10 cellular contexts compared by ENCODE assay signal in the genomic region with DNA sequence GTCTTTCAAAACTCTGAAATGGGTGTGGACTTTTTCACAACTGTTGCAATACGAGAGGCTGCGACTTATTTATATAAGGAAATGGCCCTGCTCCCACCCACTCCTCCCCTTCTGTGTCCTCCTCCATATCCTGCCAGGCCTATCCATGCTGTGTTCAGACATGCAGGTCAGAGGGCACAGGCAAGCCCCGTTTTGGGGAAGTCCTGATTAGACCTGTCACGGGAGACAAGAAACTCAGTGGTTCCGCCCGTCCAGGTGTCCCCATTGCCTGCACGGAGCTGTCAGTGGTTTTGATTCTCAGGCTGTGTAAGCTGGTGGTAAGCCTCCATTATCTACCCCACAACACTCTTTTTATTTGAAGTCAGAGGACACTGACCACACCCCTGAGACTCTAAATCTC.
DNase-seq lines count a peak whose midpoint lies in the region; ATAC-seq and TF ChIP-seq lines count a peak whose summit lies in the region.
"Had no signal": no experiment of that assay in that cellular context is flagged by ENCODE, and none has a peak within 500 bp of the region (broad histone marks: within the 10 kb centered on the region; RNA-seq: fewer than 3 reads in every experiment).

No MANE protein-coding gene starts in this region.

- peaks cover 6 to 20% of the 10 kb centered on the region in 2 donors for H3K36me3 Mint-ChIP-seq in naive B cell
- H3K36me3 Mint-ChIP-seq in activated CD4-positive, alpha-beta memory T cell treated with anti-CD3 and anti-CD28 coated beads, Interleukin-2, amount 10 ng/mL, durations not matched to agents 7 days and 5 days (ENCODE audit: low read depth): peaks cover 4% of the 10 kb centered on the region

- H3K4me1 Mint-ChIP-seq in naive B cell: peaks cover 75 to 86% (median 77%) of the 10 kb centered on the region in 3 donors
- peaks cover 2% of the 10 kb centered on the region for H3K4me1 Mint-ChIP-seq in activated CD4-positive, alpha-beta memory T cell treated with anti-CD3 and anti-CD28 coated beads, Interleukin-2, amount 10 ng/mL, durations not matched to agents 7 days and 5 days

- ATAC-seq in GM19043 (IDR thresholded peaks at IDR 0.05; ENCODE audit: low read depth, unreplicated experiment): peak; percentile 84
- peak; percentile 75 for ATAC-seq in HG02763 (IDR thresholded peaks at IDR 0.05; ENCODE audit: unreplicated experiment)
- peak; percentile 84 to 85 for ATAC-seq in naive B cell (ENCODE audit: low read depth in 2 of 2)

- H3K27me3 ChIP-seq in SJCRH30: no peaks in the 10 kb centered on the region

- H3K4me3 ChIP-seq in NB4 (ENCODE audit: low read depth, low read length) (no peak overlapping the region), SJCRH30 (no peak overlapping the region)

- peaks cover 0 to 2% (median 0%) of the 10 kb centered on the region in 7 donors for H3K9me3 Mint-ChIP-seq in naive B cell
- no peaks in the 10 kb centered on the region for H3K9me3 Mint-ChIP-seq in activated CD4-positive, alpha-beta memory T cell treated with anti-CD3 and anti-CD28 coated beads, Interleukin-2, amount 10 ng/mL, durations not matched to agents 7 days and 5 days
- H3K9me3 Mint-ChIP-seq: activated naive CD8-positive, alpha-beta T cell treated with anti-CD3 and anti-CD28 coated beads, Interleukin-2, amount 10 ng/mL, durations not matched to agents 7 days and 5 days had no signal

- TF ChIP-seq POLR2A in NB4 (IDR thresholded peaks at IDR 0.05; ENCODE audit: extremely low read depth, insufficient read length): no peak

- H3K36me3 ChIP-seq in SJCRH30: peaks cover 14% of the 10 kb centered on the region

- DNase-seq in NB4 (ENCODE audit: low read depth) (peak; percentile 72), naive B cell (peak; percentile 59), substantia nigra (lab: John Stamatoyannopoulos, UW) (no peak), SJCRH30 (no peak)
- DNase-seq in activated CD4-positive, alpha-beta T cell treated with anti-CD3 and anti-CD28 coated beads, Interleukin-2, amount 50 U/mL, for 4 hours: no peak
- DNase-seq in activated CD4-positive, alpha-beta memory T cell treated with anti-CD3 and anti-CD28 coated beads, Interleukin-2, amount 10 ng/mL, durations not matched to agents 7 days and 5 days: no peak
- DNase-seq: activated naive CD8-positive, alpha-beta T cell treated with anti-CD3 and anti-CD28 coated beads, Interleukin-2, amount 10 ng/mL, durations not matched to agents 7 days and 5 days; occipital lobe had no signal

- TF ChIP-seq CTCF in NB4 (IDR thresholded peaks at IDR 0.05; ENCODE audit: low read depth, low read length): no peak

- no peaks in the 10 kb centered on the region for H3K9me3 ChIP-seq in SJCRH30 (replicated peaks)

- CTCF ChIA-PET in activated CD4-positive, alpha-beta memory T cell treated with anti-CD3 and anti-CD28 coated beads, Interleukin-2, amount 10 ng/mL, durations not matched to agents 7 days and 5 days (lab: Charles Lee): no interaction called here

- POLR2A ChIA-PET in activated CD4-positive, alpha-beta memory T cell treated with anti-CD3 and anti-CD28 coated beads, Interleukin-2, amount 10 ng/mL, durations not matched to agents 7 days and 5 days (lab: Charles Lee): no interaction called here

- no peak overlapping the region for H3K27ac ChIP-seq in substantia nigra (ENCODE audit: low read depth, low read length, poor library complexity, severe bottlenecking)
- no peak overlapping the region for H3K27ac ChIP-seq in SJCRH30

- no peaks in the 10 kb centered on the region for H3K27me3 Mint-ChIP-seq in naive B cell
- H3K27me3 Mint-ChIP-seq in activated CD4-positive, alpha-beta memory T cell treated with anti-CD3 and anti-CD28 coated beads, Interleukin-2, amount 10 ng/mL, durations not matched to agents 7 days and 5 days: no peaks in the 10 kb centered on the region
- H3K27me3 Mint-ChIP-seq: activated naive CD8-positive, alpha-beta T cell treated with anti-CD3 and anti-CD28 coated beads, Interleukin-2, amount 10 ng/mL, durations not matched to agents 7 days and 5 days had no signal

- H3K4me1 ChIP-seq in SJCRH30: peaks cover 7% of the 10 kb centered on the region

- H3K4me3 Mint-ChIP-seq in naive B cell: peak overlapping the region in 6 of 8 donors; percentile 19 to 71 (median 54)
- H3K4me3 Mint-ChIP-seq in activated CD4-positive, alpha-beta memory T cell treated with anti-CD3 and anti-CD28 coated beads, Interleukin-2, amount 10 ng/mL, durations not matched to agents 7 days and 5 days: no peak overlapping the region
- H3K4me3 Mint-ChIP-seq: activated naive CD8-positive, alpha-beta T cell treated with anti-CD3 and anti-CD28 coated beads, Interleukin-2, amount 10 ng/mL, durations not matched to agents 7 days and 5 days had no signal

- H3K27ac Mint-ChIP-seq in naive B cell: peak overlapping the region; percentile 85 to 95 (median 89)
- H3K27ac Mint-ChIP-seq in activated CD4-positive, alpha-beta memory T cell treated with anti-CD3 and anti-CD28 coated beads, Interleukin-2, amount 10 ng/mL, durations not matched to agents 7 days and 5 days: no peak overlapping the region
- H3K27ac Mint-ChIP-seq: activated naive CD8-positive, alpha-beta T cell treated with anti-CD3 and anti-CD28 coated beads, Interleukin-2, amount 10 ng/mL, durations not matched to agents 7 days and 5 days had no signal

Comparison
In these comparisons a context has a peak if more than half of its experiments do, and no peak if none do; other contexts are left out.
1. DNase-seq: peak in NB4 (single experiment) and naive B cell (single experiment); none in activated CD4-positive, alpha-beta T cell treated with anti-CD3 and anti-CD28 coated beads, Interleukin-2, amount 50 U/mL, for 4 hours (0 of 2), substantia nigra (0 of 49), SJCRH30 (0 of 2) and activated CD4-positive, alpha-beta memory T cell treated with anti-CD3 and anti-CD28 coated beads, Interleukin-2, amount 10 ng/mL, durations not matched to agents 7 days and 5 days (single experiment).
2. Peak in every context shown above with its lines, with median percentiles within 50 percentile points of each other: ATAC-seq.